27 cellular contexts compared by ENCODE assay signal in genomic region chr13:75660694-75661093, GRCh38. TPM values are rescaled to one million over a fixed set of nuclear protein-coding genes. Genes with fewer than 3 reads are reported as not detected.
DNase-seq lines count a peak whose midpoint lies in the region; ATAC-seq and TF ChIP-seq lines count a peak whose summit lies in the region.
"Had no signal": no experiment of that assay in that cellular context is flagged by ENCODE, and none has a peak within 500 bp of the region (broad histone marks: within the 10 kb centered on the region; RNA-seq: fewer than 3 reads in every experiment).

No MANE protein-coding gene starts in this region.

- H3K9me3 ChIP-seq in transverse colon, result no peaks in the 10 kb centered on the region
- H3K9me3 ChIP-seq: gastroesophageal sphincter, right atrium auricular region had no signal

- peak; percentile 74 for ATAC-seq in GM21360 (IDR thresholded peaks at IDR 0.05; ENCODE audit: unreplicated experiment)
- ATAC-seq in HG03060 (IDR thresholded peaks at IDR 0.05; ENCODE audit: low read depth, unreplicated experiment), result peak; percentile 38
- no peak for ATAC-seq in activated T-helper 17 cell treated with anti-CD3 and anti-CD28 coated beads, Interleukin-2, amount 50 U/mL, for 72 hours (replicated peaks)
- no peak for ATAC-seq in GM21526 (IDR thresholded peaks at IDR 0.05; ENCODE audit: low FRiP score, unreplicated experiment)
- ATAC-seq: activated CD4-positive, alpha-beta T cell treated with anti-CD3 and anti-CD28 coated beads for 36 hours; gastroesophageal sphincter; GM23338; left colon had no signal

- intact Hi-C loops in transverse colon (cut with DNase I; ENCODE audit: low total_unique reads), result no loop called here
- intact Hi-C loops in Calu3 (cut with micrococcal nuclease; ENCODE audit: unreplicated experiment), result loop anchor here (10.0 kb wide), 1 partner anchor 96 kb away; no protein-coding TSS in a partner anchor

- no peaks in the 10 kb centered on the region for H3K9me3 Mint-ChIP-seq in activated T-helper 17 cell treated with anti-CD3 and anti-CD28 coated beads, Interleukin-2, amount 50 U/mL, for 72 hours
- H3K9me3 Mint-ChIP-seq in Calu3 (ENCODE audit: low read depth, unreplicated experiment), result no peaks in the 10 kb centered on the region
- H3K9me3 Mint-ChIP-seq: central memory CD8-positive, alpha-beta T cell; GM23338; neural crest cell had no signal

- no peaks in the 10 kb centered on the region for H3K27me3 ChIP-seq in transverse colon
- H3K27me3 ChIP-seq: gastroesophageal sphincter, hepatocyte, right atrium auricular region, spleen had no signal

- no peak for TF ChIP-seq EP300 in transverse colon (IDR thresholded peaks at IDR 0.05; ENCODE audit: low read depth)

- H3K4me3 ChIP-seq in GM12865 (ENCODE audit: low read depth, low read length) (no peak overlapping the region), transverse colon (no peak overlapping the region)
- H3K4me3 ChIP-seq: gastroesophageal sphincter, GM23338, hepatocyte, right atrium auricular region, SK-N-MC, spleen had no signal

- no peak for TF ChIP-seq CTCF in GM12865 (IDR thresholded peaks at IDR 0.05; ENCODE audit: insufficient read depth, low read depth, low read length, missing control alignments)
- no peak for TF ChIP-seq CTCF in transverse colon (IDR thresholded peaks at IDR 0.05)
- no peak for TF ChIP-seq CTCF in Calu3 (IDR thresholded peaks at IDR 0.05; ENCODE audit: unreplicated experiment)

- H3K36me3 Mint-ChIP-seq in activated T-helper 17 cell treated with anti-CD3 and anti-CD28 coated beads, Interleukin-2, amount 50 U/mL, for 72 hours (ENCODE audit: low read depth), result no peaks in the 10 kb centered on the region
- no peaks in the 10 kb centered on the region for H3K36me3 Mint-ChIP-seq in Calu3 (ENCODE audit: insufficient read depth, unreplicated experiment)

- no TSS peak for BruUV-seq in Calu3 (replicated peaks; lab: Mats Ljungman, UMichigan)

- no peaks in the 10 kb centered on the region for H3K27me3 Mint-ChIP-seq in activated T-helper 17 cell treated with anti-CD3 and anti-CD28 coated beads, Interleukin-2, amount 50 U/mL, for 72 hours
- no peaks in the 10 kb centered on the region for H3K27me3 Mint-ChIP-seq in Calu3 (ENCODE audit: unreplicated experiment)
- H3K27me3 Mint-ChIP-seq: activated CD4-positive, alpha-beta T cell treated with anti-CD3 and anti-CD28 coated beads for 36 hours; B cell; central memory CD8-positive, alpha-beta T cell had no signal

- H3K4me1 Mint-ChIP-seq in activated T-helper 17 cell treated with anti-CD3 and anti-CD28 coated beads, Interleukin-2, amount 50 U/mL, for 72 hours, result no peaks in the 10 kb centered on the region
- no peaks in the 10 kb centered on the region for H3K4me1 Mint-ChIP-seq in Calu3 (ENCODE audit: low read depth, unreplicated experiment)
- H3K4me1 Mint-ChIP-seq: activated CD4-positive, alpha-beta T cell treated with anti-CD3 and anti-CD28 coated beads for 36 hours; B cell; GM23338; neural crest cell had no signal

- WGBS in transverse colon (ENCODE audit: low coverage in 1 of 2), 2 donors, result 86 to 100% methylated on average over 3 of the region's 3 CpGs

- H3K4me3 Mint-ChIP-seq in activated T-helper 17 cell treated with anti-CD3 and anti-CD28 coated beads, Interleukin-2, amount 50 U/mL, for 72 hours, result no peak overlapping the region
- H3K4me3 Mint-ChIP-seq in Calu3 (ENCODE audit: low read depth, unreplicated experiment), result no peak overlapping the region
- H3K4me3 Mint-ChIP-seq: activated CD4-positive, alpha-beta T cell treated with anti-CD3 and anti-CD28 coated beads for 36 hours; B cell; central memory CD8-positive, alpha-beta T cell; GM23338; neural crest cell had no signal

- TF ChIP-seq POLR2A in transverse colon (IDR thresholded peaks at IDR 0.05), result no peak

- H3K27ac Mint-ChIP-seq in activated T-helper 17 cell treated with anti-CD3 and anti-CD28 coated beads, Interleukin-2, amount 50 U/mL, for 72 hours, result peak overlapping the region; percentile 22
- H3K27ac Mint-ChIP-seq in Calu3 (ENCODE audit: unreplicated experiment), result no peak overlapping the region
- H3K27ac Mint-ChIP-seq: activated CD4-positive, alpha-beta T cell treated with anti-CD3 and anti-CD28 coated beads for 36 hours; B cell; GM23338 had no signal

- no peak overlapping the region for H3K27ac ChIP-seq in transverse colon
- H3K27ac ChIP-seq: gastroesophageal sphincter, hepatocyte, right atrium auricular region, SK-N-MC, spleen had no signal

- CTCF ChIA-PET in Calu3 (lab: Charles Lee), result no interaction called here

- H3K36me3 ChIP-seq in transverse colon, result no peaks in the 10 kb centered on the region
- H3K36me3 ChIP-seq: gastroesophageal sphincter, right atrium auricular region, spleen had no signal

- in situ Hi-C loops in transverse colon (cut with MboI; ENCODE audit: low pct_ligation_motif_present in 1 of 4, low pct_unique_long_range_greater_than_20kb in 1 of 4, low sequenced_read_pairs in 3 of 4), result no loop called here

- H3K4me1 ChIP-seq in transverse colon, result no peaks in the 10 kb centered on the region
- H3K4me1 ChIP-seq: gastroesophageal sphincter, right atrium auricular region, spleen had no signal

- peak; percentile 23 for DNase-seq in GM12865 (ENCODE audit: low read depth)
- no peak for DNase-seq in medulla oblongata (ENCODE audit: extremely low spot score)
- no peak for DNase-seq in transverse colon
- no peak for DNase-seq in Calu3
- DNase-seq: activated CD4-positive, alpha-beta T cell treated with anti-CD3 and anti-CD28 coated beads for 36 hours; activated gamma-delta T cell; Kasumi-1; left colon; mammary epithelial cell; NCI-H1436 treated with DMSO at 0.1 percent for 48 hours; NCI-H2107; NCI-H446; spleen; T-helper 2 cell; trophoblast cell had no signal

RNA-seq across cellular contexts. Expression of gene LMO7, which starts 24.6 kb away (rescaled TPM):
- 10 to 100 TPM in 1 of 2 donors, 1 to 10 TPM in 1; 6.5 to 21.1 TPM for total RNA-seq in activated T-helper 17 cell treated with anti-CD3 and anti-CD28 coated beads, Interleukin-2, amount 50 U/mL, for 72 hours
- 100 to 1,000 TPM in 3 of 4 donors, 10 to 100 TPM in 1; 82.6 to 304 (median 190) TPM for total RNA-seq in transverse colon
- total RNA-seq in Calu3 (2022), result 105 and 117 TPM in 2 replicates

Comparison
In these comparisons a context has a peak if more than half of its experiments do, and no peak if none do; other contexts are left out.
1. ATAC-seq: peak in GM21360 (single experiment) and HG03060 (single experiment); none in activated T-helper 17 cell treated with anti-CD3 and anti-CD28 coated beads, Interleukin-2, amount 50 U/mL, for 72 hours (single experiment) and GM21526 (single experiment).